17 cellular contexts compared by ENCODE assay signal in genomic region chr17:44931376-44931775, GRCh38. TPM values are rescaled to one million over a fixed set of nuclear protein-coding genes. Genes with fewer than 3 reads are reported as not detected.
"Had no signal": no experiment of that assay in that cellular context is flagged by ENCODE, and none has a peak within 500 bp of the region (broad histone marks: within the 10 kb centered on the region; RNA-seq: fewer than 3 reads in every experiment).

No MANE protein-coding gene starts in this region.

- H3K9me3 Mint-ChIP-seq: activated B cell treated with CpG ODN at 0.5 μM for 24 hours; activated CD4-positive, alpha-beta T cell treated with anti-CD3 and anti-CD28 coated beads, Interleukin-2, amount 10 ng/mL, durations not matched to agents 24 days and 14 days; activated CD8-positive, alpha-beta T cell treated with anti-CD3 and anti-CD28 coated beads for 36 hours; activated T-helper 17 cell treated with anti-CD3 and anti-CD28 coated beads, Interleukin-2, amount 50 U/mL, for 72 hours; naive thymus-derived CD4-positive, alpha-beta T cell; T-cell had no signal

- H3K9me3 ChIP-seq: adrenal gland, neutrophil had no signal

- H3K4me1 Mint-ChIP-seq: activated B cell treated with CpG ODN at 0.5 μM for 24 hours; activated T-helper 17 cell treated with anti-CD3 and anti-CD28 coated beads, Interleukin-2, amount 50 U/mL, for 72 hours; T-cell had no signal

- DNase-seq: activated B cell treated with CpG ODN at 0.5 μM for 24 hours; activated CD4-positive, alpha-beta T cell treated with anti-CD3 and anti-CD28 coated beads, Interleukin-2, amount 10 ng/mL, durations not matched to agents 24 days and 14 days; activated CD8-positive, alpha-beta T cell treated with anti-CD3 and anti-CD28 coated beads for 36 hours; activated naive CD4-positive, alpha-beta T cell treated with anti-CD3 and anti-CD28 coated beads, Interleukin-2, amount 50 U/mL, for 16 hours; activated T-cell treated with anti-CD3 and anti-CD28 coated beads, Interleukin-2, amount 50 U/mL, for 1 hour; adrenal gland; mesenchymal stem cell; naive thymus-derived CD4-positive, alpha-beta T cell; stimulated activated naive CD4-positive, alpha-beta T cell; T-cell had no signal

- ATAC-seq: activated CD8-positive, alpha-beta T cell treated with anti-CD3 and anti-CD28 coated beads for 36 hours; activated T-helper 17 cell treated with anti-CD3 and anti-CD28 coated beads, Interleukin-2, amount 50 U/mL, for 72 hours; naive thymus-derived CD4-positive, alpha-beta T cell; T-cell had no signal

- H3K27ac Mint-ChIP-seq: activated B cell treated with CpG ODN at 0.5 μM for 24 hours; activated CD8-positive, alpha-beta T cell treated with anti-CD3 and anti-CD28 coated beads for 36 hours; activated T-helper 17 cell treated with anti-CD3 and anti-CD28 coated beads, Interleukin-2, amount 50 U/mL, for 72 hours; T-cell had no signal

- H3K27ac ChIP-seq: adrenal gland, neutrophil, parathyroid adenoma, SK-N-MC had no signal

- H3K36me3 ChIP-seq: adrenal gland had no signal

- H3K4me1 ChIP-seq: adrenal gland, parathyroid adenoma had no signal

- H3K36me3 Mint-ChIP-seq: T-cell had no signal

- H3K27me3 ChIP-seq: adrenal gland, dorsolateral prefrontal cortex, neutrophil had no signal

- H3K4me3 Mint-ChIP-seq: activated B cell treated with CpG ODN at 0.5 μM for 24 hours; activated CD4-positive, alpha-beta T cell treated with anti-CD3 and anti-CD28 coated beads, Interleukin-2, amount 10 ng/mL, durations not matched to agents 24 days and 14 days; activated CD8-positive, alpha-beta T cell treated with anti-CD3 and anti-CD28 coated beads for 36 hours; activated T-helper 17 cell treated with anti-CD3 and anti-CD28 coated beads, Interleukin-2, amount 50 U/mL, for 72 hours; naive thymus-derived CD4-positive, alpha-beta T cell; T-cell had no signal

- H3K27me3 Mint-ChIP-seq: activated B cell treated with CpG ODN at 0.5 μM for 24 hours; activated CD4-positive, alpha-beta T cell treated with anti-CD3 and anti-CD28 coated beads, Interleukin-2, amount 10 ng/mL, durations not matched to agents 24 days and 14 days; activated CD8-positive, alpha-beta T cell treated with anti-CD3 and anti-CD28 coated beads for 36 hours; activated T-helper 17 cell treated with anti-CD3 and anti-CD28 coated beads, Interleukin-2, amount 50 U/mL, for 72 hours; naive thymus-derived CD4-positive, alpha-beta T cell; T-cell had no signal

- H3K4me3 ChIP-seq: adrenal gland, dorsolateral prefrontal cortex, SK-N-MC had no signal

RNA-seq across cellular contexts. Expression of gene GFAP, which starts 16.1 kb away (rescaled TPM):
- total RNA-seq: activated B cell treated with CpG ODN at 0.5 μM for 24 hours; activated CD4-positive, alpha-beta T cell treated with anti-CD3 and anti-CD28 coated beads, Interleukin-2, amount 10 ng/mL, durations not matched to agents 24 days and 14 days; activated CD8-positive, alpha-beta T cell treated with anti-CD3 and anti-CD28 coated beads for 36 hours; activated T-helper 17 cell treated with anti-CD3 and anti-CD28 coated beads, Interleukin-2, amount 50 U/mL, for 72 hours; kidney epithelial cell; naive thymus-derived CD4-positive, alpha-beta T cell; T-cell had no signal

RNA-seq across cellular contexts. Expression of gene C1QL1, which starts 36.7 kb away (rescaled TPM):
- total RNA-seq: activated B cell treated with CpG ODN at 0.5 μM for 24 hours; activated CD8-positive, alpha-beta T cell treated with anti-CD3 and anti-CD28 coated beads for 36 hours; epithelial cell of proximal tubule; T-cell had no signal
